1 cellular context compared by ENCODE assay signal in genomic region chr9:134136117-134136996, GRCh38.
A peak's percentile ranks its signal among the peaks of the same experiment; 100 is the strongest.
TF ChIP-seq lines count a peak whose summit lies in the region.

No MANE protein-coding gene starts in this region.

TF ChIP-seq in K562, 482 proteins besides CTCF, POLR2A, EP300 and RAD21 (continued from another document and continues in another):
- TF ChIP-seq ZNF740 (CRISPR knock-in tag; IDR thresholded peaks at IDR 0.05) (no peak), ZNF740 (tag; IDR thresholded peaks at IDR 0.05) (no peak), RCOR1 (IDR thresholded peaks at IDR 0.05; ENCODE audit: borderline replicate concordance in 1 of 2, low read depth in 2 of 2, low read length in 2 of 2) (no peak), ZNF76 (CRISPR knock-in tag; IDR thresholded peaks at IDR 0.05; ENCODE audit: borderline replicate concordance) (no peak), NCOA6 (IDR thresholded peaks at IDR 0.05) (no peak), SREBF1 (IDR thresholded peaks at IDR 0.05; ENCODE audit: borderline replicate concordance, low read depth, low read length) (no peak), NR2C1 (IDR thresholded peaks at IDR 0.05) (no peak), NR2C1 (tag; IDR thresholded peaks at IDR 0.05) (no peak), JUND (IDR thresholded peaks at IDR 0.05; ENCODE audit: borderline replicate concordance, low read depth, low read length) (no peak), JUND (tag; IDR thresholded peaks at IDR 0.05; ENCODE audit: borderline replicate concordance, low read depth, low read length) (no peak), KAT8 (IDR thresholded peaks at IDR 0.05; ENCODE audit: low read depth) (no peak), MAX (CRISPR knock-in tag; IDR thresholded peaks at IDR 0.05) (peak; percentile 21; the same call in 1 of the 2 replicates), KAT7 (CRISPR knock-in tag; IDR thresholded peaks at IDR 0.05; ENCODE audit: borderline replicate concordance) (no peak), PTBP1 (IDR thresholded peaks at IDR 0.05; ENCODE audit: low read depth, low read length) (no peak), TAF9B (IDR thresholded peaks at IDR 0.05; ENCODE audit: partially characterized antibody) (no peak), AFF1 (IDR thresholded peaks at IDR 0.05; ENCODE audit: low read depth in 1 of 2, partially characterized antibody in 2 of 2) (no peak), BRCA1 (IDR thresholded peaks at IDR 0.05) (no peak), BRCA1 (CRISPR knock-in tag; IDR thresholded peaks at IDR 0.05) (no peak), CBX3 (IDR thresholded peaks at IDR 0.05; ENCODE audit: borderline replicate concordance in 1 of 2, low read length in 2 of 2) (no peak), SMARCE1 (IDR thresholded peaks at IDR 0.05) (no peak), ZBTB11 (CRISPR knock-in tag; IDR thresholded peaks at IDR 0.05) (no peak), NFIC (IDR thresholded peaks at IDR 0.05) (no peak), ZNF143 (CRISPR knock-in tag; IDR thresholded peaks at IDR 0.05) (no peak), MAFK (IDR thresholded peaks at IDR 0.05; ENCODE audit: low read length) (no peak), NEUROD1 (IDR thresholded peaks at IDR 0.05; ENCODE audit: borderline replicate concordance, low read depth, low read length, partially characterized antibody) (no peak), KHSRP (IDR thresholded peaks at IDR 0.05) (no peak), MYBL2 (IDR thresholded peaks at IDR 0.05; ENCODE audit: low read depth) (no peak), MYBL2 (CRISPR knock-in tag; IDR thresholded peaks at IDR 0.05; ENCODE audit: borderline replicate concordance) (no peak), HMGXB4 (CRISPR knock-in tag; IDR thresholded peaks at IDR 0.05) (no peak), SRSF7 (optimal IDR thresholded peaks at IDR 0.05; ENCODE audit: low read depth, low read length) (no peak), HBP1 (CRISPR knock-in tag; IDR thresholded peaks at IDR 0.05) (no peak), PHB2 (IDR thresholded peaks at IDR 0.05; ENCODE audit: low read depth) (no peak), ZBTB1 (CRISPR knock-in tag; IDR thresholded peaks at IDR 0.05; ENCODE audit: borderline replicate concordance, low read depth) (0 out of 2 replicates have a peak, but pooled peaks have one; percentile 31), MEIS2 (IDR thresholded peaks at IDR 0.05; ENCODE audit: partially characterized antibody) (no peak), ELF4 (CRISPR knock-in tag; IDR thresholded peaks at IDR 0.05) (no peak), TRIM24 (IDR thresholded peaks at IDR 0.05) (no peak), MYNN (IDR thresholded peaks at IDR 0.05) (no peak), MYNN (CRISPR knock-in tag; IDR thresholded peaks at IDR 0.05) (no peak), NR4A1 (CRISPR knock-in tag; IDR thresholded peaks at IDR 0.05) (0 out of 2 replicates have a peak, but pooled peaks have one; percentile 27), NR4A1 (tag; IDR thresholded peaks at IDR 0.05) (no peak), SIN3B (IDR thresholded peaks at IDR 0.05; ENCODE audit: low read depth) (no peak), NR0B1 (IDR thresholded peaks at IDR 0.05; ENCODE audit: partially characterized antibody) (no peak), FOXP1 (CRISPR knock-in tag; IDR thresholded peaks at IDR 0.05) (no peak), HNRNPLL (IDR thresholded peaks at IDR 0.05; ENCODE audit: low read depth, low read length, poor library complexity, severe bottlenecking) (no peak), CTCFL (IDR thresholded peaks at IDR 0.05; ENCODE audit: borderline replicate concordance, insufficient read depth, low read depth, low read length, poor library complexity, severe bottlenecking) (no peak), JUNB (CRISPR knock-in tag; conservative IDR thresholded peaks at IDR 0.05) (no peak), ZNF764 (CRISPR knock-in tag; IDR thresholded peaks at IDR 0.05; ENCODE audit: low read depth) (no peak), IFI16 (CRISPR knock-in tag; IDR thresholded peaks at IDR 0.05) (no peak), HNRNPUL1 (IDR thresholded peaks at IDR 0.05; ENCODE audit: low read length) (no peak), SAFB (IDR thresholded peaks at IDR 0.05; ENCODE audit: borderline replicate concordance, low read depth, low read length) (no peak), TRIM28 (IDR thresholded peaks at IDR 0.05) (no peak), ZBTB7A (IDR thresholded peaks at IDR 0.05; ENCODE audit: borderline replicate concordance, control insufficient read depth, low read depth, low read length) (peak; percentile 29; the same call in 1 of the 2 replicates), POLR3G (IDR thresholded peaks at IDR 0.05; ENCODE audit: extremely low read depth, insufficient read length, insufficient replicate concordance) (no peak), ZNF140 (CRISPR knock-in tag; IDR thresholded peaks at IDR 0.05) (no peak), GABPA (tag; conservative IDR thresholded peaks at IDR 0.05; ENCODE audit: low read depth) (no peak), CREB3L1 (IDR thresholded peaks at IDR 0.05; ENCODE audit: borderline replicate concordance, low read depth) (no peak), MXI1 (IDR thresholded peaks at IDR 0.05; ENCODE audit: low read depth, low read length) (no peak), ZBED1 (IDR thresholded peaks at IDR 0.05) (no peak)
